ENCODE assay signal across 16 cellular contexts in the genomic region with DNA sequence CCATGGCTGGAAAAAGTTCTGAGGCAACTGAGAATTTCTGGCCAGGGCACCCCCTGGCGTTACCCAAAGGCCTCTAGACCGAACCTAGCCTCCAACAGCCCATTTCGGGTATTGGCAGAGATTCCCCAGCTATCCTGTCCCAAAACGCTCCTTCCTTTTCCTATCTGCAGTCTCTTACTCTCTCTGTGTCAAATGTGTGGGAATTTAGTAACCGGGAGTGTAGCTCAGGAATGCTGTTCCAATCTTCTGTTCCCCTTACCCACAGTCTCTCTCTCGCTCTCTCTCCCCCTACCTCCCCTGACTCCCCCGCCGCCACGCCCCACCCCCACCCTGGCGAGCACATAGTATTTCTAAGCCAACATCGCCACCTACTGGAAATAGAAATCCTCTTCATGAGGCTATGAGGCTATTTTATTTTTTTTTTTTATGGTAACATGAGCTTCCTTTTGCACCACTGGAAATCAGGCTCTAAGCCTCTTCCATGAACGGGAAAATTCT. TPM values are rescaled to one million over a fixed set of nuclear protein-coding genes. Genes with fewer than 3 reads are reported as not detected.
DNase-seq lines count a peak whose midpoint lies in the region; TF ChIP-seq lines count a peak whose summit lies in the region.
"Had no signal": no experiment of that assay in that cellular context is flagged by ENCODE, and none has a peak within 500 bp of the region (broad histone marks: within the 10 kb centered on the region; RNA-seq: fewer than 3 reads in every experiment).

No MANE protein-coding gene starts in this region.

- TF ChIP-seq POLR2A in breast epithelium (IDR thresholded peaks at IDR 0.05): no peak
- no peak for TF ChIP-seq POLR2A in sigmoid colon (IDR thresholded peaks at IDR 0.05)

- no TSS peak for BruUV-seq in MCF 10A (replicated peaks; lab: Mats Ljungman, UMichigan)

- H3K27ac Mint-ChIP-seq in MCF 10A (ENCODE audit: low read depth, unreplicated experiment): no peak overlapping the region
- H3K27ac Mint-ChIP-seq: activated CD8-positive, alpha-beta T cell treated with anti-CD3 and anti-CD28 coated beads for 36 hours had no signal

- H3K9me3 Mint-ChIP-seq in MCF 10A (ENCODE audit: unreplicated experiment): no peaks in the 10 kb centered on the region

- H3K36me3 ChIP-seq in breast epithelium (no peaks in the 10 kb centered on the region), sigmoid colon (no peaks in the 10 kb centered on the region)

- H3K27me3 ChIP-seq in breast epithelium: no peaks in the 10 kb centered on the region
- H3K27me3 ChIP-seq in sigmoid colon: no peaks in the 10 kb centered on the region

- CTCF ChIA-PET in MCF 10A (lab: Yijun Ruan, JAX): interaction anchor here (0.5 to 3.0 kb wide), 10 partner anchors 9 to 1177 kb away, joined by 3 to 10 read pairs (median 5); no protein-coding TSS in a partner anchor

- DNase-seq in MCF 10A (ENCODE audit: unreplicated experiment) (peak; percentile 35), breast epithelium (ENCODE audit: low spot score in 2 of 2) (no peak), M059J (ENCODE audit: low read depth) (peak; percentile 19), amniotic stem cell (lab: John Stamatoyannopoulos, UW) (peak; percentile 10), sigmoid colon (no peak), GOT3 (lab: John Stamatoyannopoulos, UW) (no peak), amygdala (lab: John Stamatoyannopoulos, UW) (no peak)
- DNase-seq in activated CD4-positive, alpha-beta T cell treated with anti-CD3 and anti-CD28 coated beads for 1 hour: no peak
- DNase-seq: activated naive CD4-positive, alpha-beta T cell treated with Interleukin-2 at 50 U/mL for 16 hours; caudate nucleus; MV-4-11; NCI-H774; psoas muscle; stimulated activated CD4-positive, alpha-beta T cell treated with anti-CD3 and anti-CD28 coated beads, Interleukin-4, amount 100 ng/mL, for 1 hour; stimulated activated naive CD4-positive, alpha-beta T cell had no signal

- WGBS in sigmoid colon, 2 donors: 87 to 89% methylated on average over 12 of the region's 12 CpGs

- intact Hi-C loops in MCF 10A (cut with micrococcal nuclease): no loop called here
- intact Hi-C loops in breast epithelium (cut with DNase I; ENCODE audit: low total_unique reads): no loop called here
- intact Hi-C loops in sigmoid colon (cut with DNase I): no loop called here

- TF ChIP-seq CTCF in MCF 10A (IDR thresholded peaks at IDR 0.05; ENCODE audit: unreplicated experiment) (peak; percentile 33), breast epithelium (IDR thresholded peaks at IDR 0.05) (no peak), sigmoid colon (IDR thresholded peaks at IDR 0.05) (no peak)

- peaks cover 28 to 54% of the 10 kb centered on the region in 2 donors for H3K9me3 ChIP-seq in breast epithelium
- H3K9me3 ChIP-seq in sigmoid colon: peaks cover 0 to 36% (median 14%) of the 10 kb centered on the region in 4 donors

- no peaks in the 10 kb centered on the region for H3K4me1 Mint-ChIP-seq in MCF 10A (ENCODE audit: insufficient read depth, unreplicated experiment)

- H3K4me3 ChIP-seq in breast epithelium (no peak overlapping the region), sigmoid colon (no peak overlapping the region)
- H3K4me3 ChIP-seq: psoas muscle had no signal

- H3K27ac ChIP-seq in breast epithelium (no peak overlapping the region), sigmoid colon (no peak overlapping the region)
- H3K27ac ChIP-seq: psoas muscle had no signal

- no peak overlapping the region for H3K4me3 Mint-ChIP-seq in MCF 10A (ENCODE audit: unreplicated experiment)
- H3K4me3 Mint-ChIP-seq: activated CD8-positive, alpha-beta T cell treated with anti-CD3 and anti-CD28 coated beads for 36 hours had no signal

- POLR2A ChIA-PET in MCF 10A (lab: Yijun Ruan, JAX): no interaction called here

- H3K27me3 Mint-ChIP-seq in MCF 10A (ENCODE audit: insufficient read depth, unreplicated experiment): peaks cover 11% of the 10 kb centered on the region
- H3K27me3 Mint-ChIP-seq: activated CD8-positive, alpha-beta T cell treated with anti-CD3 and anti-CD28 coated beads for 36 hours had no signal

- TF ChIP-seq EP300 in sigmoid colon (IDR thresholded peaks at IDR 0.05): no peak

- H3K36me3 Mint-ChIP-seq in MCF 10A (ENCODE audit: insufficient read depth, unreplicated experiment): no peaks in the 10 kb centered on the region

- H3K4me1 ChIP-seq in breast epithelium: no peaks in the 10 kb centered on the region
- no peaks in the 10 kb centered on the region for H3K4me1 ChIP-seq in sigmoid colon
- H3K4me1 ChIP-seq: psoas muscle had no signal

RNA-seq across cellular contexts. Expression of gene OXGR1, which starts 27.0 kb away (rescaled TPM):
- total RNA-seq in MCF 10A (2022): not detected in 2 replicates
- 1 to 10 TPM in 2 of 3 donors, under 1 TPM in 1; 0.64 to 2.0 (median 1.9) TPM for total RNA-seq in breast epithelium
- total RNA-seq in M059J (2014; rRNA removed; shearing (Covaris generic)): 0.49 TPM in 1 of 2 replicates, not detected in the other
- total RNA-seq in sigmoid colon: 1 to 10 TPM in 1 of 4 donors, under 1 TPM in 2, not detected in 1; under 0.01 to 2.2 (median 0.16) TPM
- polyA plus RNA-seq in sigmoid colon: 1 to 10 TPM in 1 of 3 donors, not detected in 2; 1.8 TPM
- total RNA-seq: activated CD8-positive, alpha-beta T cell treated with anti-CD3 and anti-CD28 coated beads for 36 hours; psoas muscle had no signal

Comparison
In these comparisons a context has a peak if more than half of its experiments do, and no peak if none do; other contexts are left out.
1. DNase-seq: peak in MCF 10A (single experiment), M059J (single experiment) and amniotic stem cell (single experiment); none in breast epithelium (0 of 2), activated CD4-positive, alpha-beta T cell treated with anti-CD3 and anti-CD28 coated beads for 1 hour (single experiment), sigmoid colon (single experiment), GOT3 (single experiment) and amygdala (0 of 56).